17 cellular contexts compared by ENCODE assay signal in genomic region chr1:149614931-149615330, GRCh38. TPM values are rescaled to one million over a fixed set of nuclear protein-coding genes. Genes with fewer than 3 reads are reported as not detected.
"Had no signal": no experiment of that assay in that cellular context is flagged by ENCODE, and none has a peak within 500 bp of the region (broad histone marks: within the 10 kb centered on the region; RNA-seq: fewer than 3 reads in every experiment).

No MANE protein-coding gene starts in this region.

RNA-seq across cellular contexts. Expression of gene PPIAL4C, which starts 31.3 kb away (rescaled TPM):
- total RNA-seq: ascending aorta, cardiac muscle cell, endothelial cell of umbilical vein, fibroblast of lung, fibroblast of villous mesenchyme, gastroesophageal sphincter, hepatocyte, left cardiac atrium, left ventricle myocardium superior, lung microvascular endothelial cell, mucosa of gallbladder, omental fat pad, pulmonary artery endothelial cell, right atrium auricular region, SK-MEL-5, smooth muscle cell, tibial nerve had no signal
